Comparison of ENCODE assay signal across 6 cellular contexts in genomic region chr3:12787967-12788690, GRCh38. TPM values are rescaled to one million over a fixed set of nuclear protein-coding genes. Genes with fewer than 3 reads are reported as not detected.
"Had no signal": no experiment of that assay in that cellular context is flagged by ENCODE, and none has a peak within 500 bp of the region (broad histone marks: within the 10 kb centered on the region; RNA-seq: fewer than 3 reads in every experiment).

No MANE protein-coding gene starts in this region.

RNA-seq across cellular contexts. Expression of gene TMEM40, which starts 29.1 kb away (rescaled TPM):
- total RNA-seq: chondrocyte, colonic mucosa, endodermal cell, glomerular endothelial cell, lung microvascular endothelial cell, mucosa of gallbladder had no signal
